ENCODE assay signal across 9 cellular contexts in genomic region chr4:48343035-48343434, GRCh38. TPM values are rescaled to one million over a fixed set of nuclear protein-coding genes. Genes with fewer than 3 reads are reported as not detected.
A peak's percentile ranks its signal among the peaks of the same experiment; 100 is the strongest.
DNase-seq lines count a peak whose midpoint lies in the region; ATAC-seq and TF ChIP-seq lines count a peak whose summit lies in the region.
"Had no signal": no experiment of that assay in that cellular context is flagged by ENCODE, and none has a peak within 500 bp of the region (broad histone marks: within the 10 kb centered on the region; RNA-seq: fewer than 3 reads in every experiment).

No MANE protein-coding gene starts in this region.

- H3K27ac ChIP-seq in A673 (ENCODE audit: low read depth, low read length, poor library complexity, severe bottlenecking) (peak overlapping the region; percentile 95), HUES6 (ENCODE audit: low read depth, low read length) (no peak overlapping the region), brain microvascular endothelial cell (no peak overlapping the region), mucosa of rectum (ENCODE audit: low read depth in 2 of 2, low read length in 2 of 2) (no peak overlapping the region)

- H3K9me3 ChIP-seq in A673 (ENCODE audit: low read depth, low read length, poor library complexity, severe bottlenecking): no peaks in the 10 kb centered on the region
- H3K9me3 ChIP-seq in HUES6 (ENCODE audit: control insufficient read depth, insufficient read depth, low read depth, low read length): no peaks in the 10 kb centered on the region
- no peaks in the 10 kb centered on the region for H3K9me3 ChIP-seq in mucosa of rectum (ENCODE audit: control insufficient read depth in 2 of 2, low read length in 2 of 2)

- peak overlapping the region; percentile 95 for H3K4me3 ChIP-seq in A673 (ENCODE audit: low read depth, low read length, poor library complexity, severe bottlenecking)
- H3K4me3 ChIP-seq in HUES6 (ENCODE audit: low read depth, low read length): peak overlapping the region; percentile 100
- peak overlapping the region; percentile 93 for H3K4me3 ChIP-seq in brain microvascular endothelial cell (ENCODE audit: low read depth, low read length)
- H3K4me3 ChIP-seq in mucosa of rectum (ENCODE audit: low read length in 2 of 2): peak overlapping the region; percentile 53 to 98

- no peak for DNase-seq in A673 (ENCODE audit: low spot score)
- no peak for DNase-seq in brain microvascular endothelial cell
- no peak for DNase-seq in activated effector memory CD4-positive, alpha-beta T cell treated with Interleukin-2 at 50 U/mL for 16 hours
- DNase-seq: NCI-H2227 treated with DMSO at 0.1 percent for 48 hours had no signal

- peaks cover 19% of the 10 kb centered on the region for H3K4me1 ChIP-seq in A673 (ENCODE audit: insufficient read depth, low read length, poor library complexity, severe bottlenecking)
- peaks cover 36% of the 10 kb centered on the region for H3K4me1 ChIP-seq in HUES6 (ENCODE audit: control insufficient read depth, insufficient read depth, low read length)
- H3K4me1 ChIP-seq in mucosa of rectum (ENCODE audit: control insufficient read depth in 2 of 2, insufficient read depth in 2 of 2, low read length in 2 of 2): peaks cover 23 to 28% of the 10 kb centered on the region in 2 donors

- BruUV-seq in A673 (replicated peaks; lab: Mats Ljungman, UMichigan): no TSS peak

- H3K9ac ChIP-seq in HUES6 (ENCODE audit: low read length) (no peak overlapping the region), mucosa of rectum (ENCODE audit: low read depth in 1 of 2, low read length in 2 of 2) (peak overlapping the region in 1 of 2 donors; percentile 95)

- POLR2A ChIA-PET in A673 (lab: Charles Lee; ENCODE audit: low non-redundant PET): interaction anchor here (0.6 kb wide), 1 partner anchor 854 kb away, joined by 9 read pairs; no protein-coding TSS in a partner anchor

- H3K27me3 ChIP-seq in A673 (replicated peaks; ENCODE audit: insufficient read depth, low read depth, low read length, poor library complexity) (no peaks in the 10 kb centered on the region), HUES6 (ENCODE audit: control insufficient read depth, insufficient read depth, low read length) (no peaks in the 10 kb centered on the region), brain microvascular endothelial cell (replicated peaks) (no peaks in the 10 kb centered on the region), mucosa of rectum (ENCODE audit: control insufficient read depth in 2 of 2, insufficient read depth in 2 of 2, low read length in 2 of 2) (no peaks in the 10 kb centered on the region)

- CTCF ChIA-PET in A673 (lab: Charles Lee): interaction anchor here (0.6 kb wide), 1 partner anchor 104 kb away, joined by 9 read pairs; no protein-coding TSS in a partner anchor

- TF ChIP-seq CTCF in A673 (conservative IDR thresholded peaks at IDR 0.05; ENCODE audit: low read depth, low read length) (no peak), brain microvascular endothelial cell (IDR thresholded peaks at IDR 0.05; ENCODE audit: low read depth, low read length, missing control alignments) (no peak)

- intact Hi-C loops in A673 (cut with micrococcal nuclease; ENCODE audit: unreplicated experiment): loop anchor here (5.0 kb wide), 1 partner anchor 34 kb away; no protein-coding TSS in a partner anchor

- in situ Hi-C loops in brain microvascular endothelial cell (cut with HindIII; ENCODE audit: low pct_ligation_motif_present, low sequenced_read_pairs): no loop called here

- no peaks in the 10 kb centered on the region for H3K36me3 ChIP-seq in A673 (ENCODE audit: insufficient read depth, low read length, poor library complexity, severe bottlenecking)
- no peaks in the 10 kb centered on the region; the same call in 1 of the 2 replicates for H3K36me3 ChIP-seq in HUES6 (ENCODE audit: control insufficient read depth, insufficient read depth, low read length)
- H3K36me3 ChIP-seq in brain microvascular endothelial cell (replicated peaks): no peaks in the 10 kb centered on the region
- H3K36me3 ChIP-seq in mucosa of rectum (ENCODE audit: control insufficient read depth in 2 of 2, insufficient read depth in 2 of 2, low read length in 2 of 2): no peaks in the 10 kb centered on the region

- ATAC-seq in GM18867 (IDR thresholded peaks at IDR 0.05; ENCODE audit: unreplicated experiment) (no peak), HG02759 (IDR thresholded peaks at IDR 0.05; ENCODE audit: unreplicated experiment) (no peak), GM19351 (IDR thresholded peaks at IDR 0.05; ENCODE audit: unreplicated experiment) (no peak)

RNA-seq across cellular contexts. Expression of gene SLAIN2, which starts 1.7 kb away (rescaled TPM):
- 74.0 and 79.1 TPM in 2 replicates for total RNA-seq in A673 (2021)
